Comparison of ENCODE assay signal across 29 cellular contexts in the genomic region with DNA sequence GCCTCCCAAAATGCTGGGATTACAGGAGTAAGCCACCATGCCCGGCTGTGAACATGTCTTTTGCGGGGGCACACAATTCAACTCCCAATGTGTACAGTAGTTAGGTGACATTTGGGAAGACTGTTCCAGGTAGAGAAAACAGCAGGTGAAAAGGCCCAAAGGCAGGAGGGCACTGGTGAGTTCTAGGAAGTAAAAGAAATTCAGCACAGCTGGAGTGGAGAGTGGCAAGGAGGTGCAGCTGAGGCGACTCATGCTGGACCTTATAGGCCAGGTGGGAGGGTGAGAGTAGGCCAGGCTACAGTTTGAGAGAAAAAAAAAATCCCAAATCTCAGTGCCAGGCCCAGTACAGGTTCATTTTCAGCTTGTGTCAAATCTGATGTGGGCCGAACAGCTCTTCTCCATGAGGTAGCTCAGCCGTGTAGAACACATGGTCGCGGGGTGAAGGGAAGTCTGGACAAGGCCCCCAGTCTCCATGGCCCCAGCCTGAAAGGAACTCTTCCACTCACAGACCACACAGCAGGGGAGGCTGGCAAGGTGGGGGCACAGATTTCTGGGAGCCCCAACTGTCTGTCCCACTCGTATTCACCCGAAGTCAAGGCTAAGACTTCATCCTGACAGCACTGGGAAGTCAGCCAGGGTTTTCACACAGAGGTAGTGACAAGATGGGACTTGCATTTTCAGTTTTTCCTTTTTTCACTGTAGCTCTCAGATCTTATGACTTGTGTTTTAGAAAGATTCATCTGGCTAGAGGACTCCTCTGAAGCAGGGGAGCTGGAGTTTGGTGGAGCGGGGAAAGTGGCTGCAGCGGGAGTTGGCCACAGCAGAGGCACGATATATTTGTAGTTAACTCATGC. TPM values are rescaled to one million over a fixed set of nuclear protein-coding genes. Genes with fewer than 3 reads are reported as not detected.
DNase-seq lines count a peak whose midpoint lies in the region; ATAC-seq, FAIRE-seq and TF ChIP-seq lines count a peak whose summit lies in the region.
"Had no signal": no experiment of that assay in that cellular context is flagged by ENCODE, and none has a peak within 500 bp of the region (broad histone marks: within the 10 kb centered on the region; RNA-seq: fewer than 3 reads in every experiment).

No MANE protein-coding gene starts in this region.

- no peak overlapping the region for H3K4me3 Mint-ChIP-seq in activated T-cell treated with anti-CD3 and anti-CD28 coated beads, Interleukin-2, amount 50 U/mL, for 24 hours
- H3K4me3 Mint-ChIP-seq in astrocyte (ENCODE audit: unreplicated experiment) = no peak overlapping the region
- H3K4me3 Mint-ChIP-seq: activated naive CD8-positive, alpha-beta T cell treated with anti-CD3 and anti-CD28 coated beads, Interleukin-2, amount 10 ng/mL, durations not matched to agents 7 days and 5 days had no signal

- 48% methylated on average over 12 of the region's 12 CpGs for WGBS in prostate gland

- no peaks in the 10 kb centered on the region for H4K20me1 ChIP-seq in astrocyte (ENCODE audit: insufficient read depth, low read length)

- peak; percentile 17 for DNase-seq in activated T-cell treated with anti-CD3 and anti-CD28 coated beads, Interleukin-2, amount 50 U/mL, for 24 hours
- DNase-seq in activated T-cell treated with anti-CD3 and anti-CD28 coated beads for 4 hours = no peak
- no peak for DNase-seq in astrocyte (ENCODE audit: low read depth)
- DNase-seq in foreskin keratinocyte = peak; percentile 49 to 71
- peak; percentile 57 for DNase-seq in prostate gland (ENCODE audit: low spot score)
- no peak for DNase-seq in hepatic stellate cell (ENCODE audit: low spot score)
- no peak for DNase-seq in stimulated activated CD4-positive, alpha-beta T cell treated with anti-CD3 and anti-CD28 coated beads, Interleukin-12 subunit alpha, Interleukin-12 subunit beta, amount 100 ng/mL, for 4 hours
- DNase-seq: 8988T; activated CD4-positive, alpha-beta T cell treated with anti-CD3 and anti-CD28 coated beads, Interleukin-2, amount 50 U/mL, for 4 hours; activated naive CD8-positive, alpha-beta T cell treated with anti-CD3 and anti-CD28 coated beads, Interleukin-2, amount 10 ng/mL, durations not matched to agents 7 days and 5 days; Calu3; GOT3; heart left ventricle; IMR-90; NCI-H1048; NCI-H1930; NCI-H2227 treated with DMSO at 0.1 percent for 48 hours; nucleus accumbens; stimulated activated naive CD8-positive, alpha-beta T cell treated with anti-CD3 and anti-CD28 coated beads, Interleukin-15, Interleukin-2, amounts not matched to agents 100 U/mL and 50 U/mL, for 24 hours had no signal

- H3K4me1 Mint-ChIP-seq in activated T-cell treated with anti-CD3 and anti-CD28 coated beads, Interleukin-2, amount 50 U/mL, for 24 hours (ENCODE audit: low read depth) = peaks cover 6% of the 10 kb centered on the region
- H3K4me1 Mint-ChIP-seq in astrocyte (ENCODE audit: low read depth, unreplicated experiment) = peaks cover 9% of the 10 kb centered on the region

- no peak overlapping the region for H3K27ac ChIP-seq in astrocyte (ENCODE audit: low read depth, low read length)
- no peak overlapping the region for H3K27ac ChIP-seq in foreskin keratinocyte
- no peak overlapping the region for H3K27ac ChIP-seq in prostate gland
- H3K27ac ChIP-seq: ascending aorta, heart left ventricle, thoracic aorta had no signal

- TF ChIP-seq POLR2A in prostate gland (IDR thresholded peaks at IDR 0.05) = no peak

- H3K27ac Mint-ChIP-seq in activated T-cell treated with anti-CD3 and anti-CD28 coated beads, Interleukin-2, amount 50 U/mL, for 24 hours = no peak overlapping the region
- peak overlapping the region; percentile 18 for H3K27ac Mint-ChIP-seq in astrocyte (ENCODE audit: unreplicated experiment)
- H3K27ac Mint-ChIP-seq: activated naive CD8-positive, alpha-beta T cell treated with anti-CD3 and anti-CD28 coated beads, Interleukin-2, amount 10 ng/mL, durations not matched to agents 7 days and 5 days had no signal

- H3K4me2 ChIP-seq in astrocyte (ENCODE audit: low read length) = no peak overlapping the region

- TF ChIP-seq CTCF in astrocyte (IDR thresholded peaks at IDR 0.05; ENCODE audit: insufficient read depth, low read depth, low read length) (no peak), foreskin keratinocyte (conservative IDR thresholded peaks at IDR 0.05) (no peak), prostate gland (IDR thresholded peaks at IDR 0.05) (no peak)

- no peaks in the 10 kb centered on the region for H3K36me3 ChIP-seq in astrocyte (ENCODE audit: insufficient read depth, low read length)
- H3K36me3 ChIP-seq in prostate gland = no peaks in the 10 kb centered on the region
- H3K36me3 ChIP-seq: ascending aorta, heart left ventricle, thoracic aorta had no signal

- peaks cover 2% of the 10 kb centered on the region for H3K27me3 Mint-ChIP-seq in activated T-cell treated with anti-CD3 and anti-CD28 coated beads, Interleukin-2, amount 50 U/mL, for 24 hours
- peaks cover 9% of the 10 kb centered on the region for H3K27me3 Mint-ChIP-seq in astrocyte (ENCODE audit: low read depth, unreplicated experiment)

- ATAC-seq in foreskin keratinocyte (peak; percentile 26), GM21360 (IDR thresholded peaks at IDR 0.05; ENCODE audit: unreplicated experiment) (no peak)
- ATAC-seq: heart left ventricle; Panc1; stimulated activated naive CD8-positive, alpha-beta T cell treated with anti-CD3 and anti-CD28 coated beads, Interleukin-15, Interleukin-2, amounts not matched to agents 100 U/mL and 50 U/mL, for 24 hours had no signal

- H3K4me3 ChIP-seq in astrocyte (ENCODE audit: insufficient read depth, low read depth, low read length) = no peak overlapping the region
- no peak overlapping the region for H3K4me3 ChIP-seq in prostate gland
- H3K4me3 ChIP-seq: ascending aorta, heart left ventricle, thoracic aorta had no signal

- H3K79me2 ChIP-seq in astrocyte (ENCODE audit: insufficient read depth, low read length) = peaks cover 9% of the 10 kb centered on the region

- no peak for FAIRE-seq in astrocyte (lab: Jason Lieb, UNC)

- H3K9me3 ChIP-seq in astrocyte (ENCODE audit: insufficient read depth, low read depth, low read length) (no peaks in the 10 kb centered on the region), prostate gland (no peaks in the 10 kb centered on the region)
- H3K9me3 ChIP-seq: ascending aorta, heart left ventricle, thoracic aorta had no signal

- H3K9me3 Mint-ChIP-seq in activated T-cell treated with anti-CD3 and anti-CD28 coated beads, Interleukin-2, amount 50 U/mL, for 24 hours = no peaks in the 10 kb centered on the region
- no peaks in the 10 kb centered on the region for H3K9me3 Mint-ChIP-seq in astrocyte (ENCODE audit: unreplicated experiment)
- H3K9me3 Mint-ChIP-seq: activated naive CD8-positive, alpha-beta T cell treated with anti-CD3 and anti-CD28 coated beads, Interleukin-2, amount 10 ng/mL, durations not matched to agents 7 days and 5 days had no signal

- peaks cover 4% of the 10 kb centered on the region for H3K36me3 Mint-ChIP-seq in activated T-cell treated with anti-CD3 and anti-CD28 coated beads, Interleukin-2, amount 50 U/mL, for 24 hours (ENCODE audit: low read depth)
- no peaks in the 10 kb centered on the region for H3K36me3 Mint-ChIP-seq in astrocyte (ENCODE audit: low read depth, unreplicated experiment)

- peaks cover 8% of the 10 kb centered on the region for H3K4me1 ChIP-seq in astrocyte (ENCODE audit: insufficient read depth, low read length)
- peaks cover 12% of the 10 kb centered on the region for H3K4me1 ChIP-seq in foreskin keratinocyte
- H3K4me1 ChIP-seq in prostate gland (replicated peaks) = no peaks in the 10 kb centered on the region
- H3K4me1 ChIP-seq: ascending aorta had no signal

- H2AFZ ChIP-seq in astrocyte (ENCODE audit: low read depth, low read length) = no peak overlapping the region

- H3K27me3 ChIP-seq in astrocyte (ENCODE audit: insufficient read depth, low read length) (peaks cover 2% of the 10 kb centered on the region), foreskin keratinocyte (no peaks in the 10 kb centered on the region), prostate gland (replicated peaks; ENCODE audit: insufficient read depth) (no peaks in the 10 kb centered on the region)
- H3K27me3 ChIP-seq: ascending aorta, heart left ventricle had no signal

- H3K9ac ChIP-seq in astrocyte (ENCODE audit: low read length) = no peak overlapping the region

- intact Hi-C loops in prostate gland (cut with DNase I) = no loop called here

RNA-seq across cellular contexts. Expression of gene HNRNPAB, which starts 4.5 kb away (rescaled TPM):
- total RNA-seq in astrocyte (184 and 199 TPM in 2 replicates), foreskin keratinocyte (140 and 167 TPM in 2 replicates), prostate gland (100 to 1,000 TPM in 1 of 2 donors, 10 to 100 TPM in 1; 73.1 to 104 TPM)
- 208 and 251 TPM in 2 replicates for polyA plus RNA-seq in foreskin keratinocyte

RNA-seq across cellular contexts. Expression of gene GMCL2, which starts 12.6 kb away (rescaled TPM):
- total RNA-seq in astrocyte (not detected in 2 replicates), foreskin keratinocyte (not detected in 2 replicates), prostate gland (1 to 10 TPM in 1 of 2 donors, not detected in 1; 2.8 TPM)
- polyA plus RNA-seq in foreskin keratinocyte = not detected in 2 replicates
- total RNA-seq: activated naive CD8-positive, alpha-beta T cell treated with anti-CD3 and anti-CD28 coated beads, Interleukin-2, amount 10 ng/mL, durations not matched to agents 7 days and 5 days; ascending aorta; Calu3; chondrocyte; epithelial cell of proximal tubule; fibroblast of villous mesenchyme; heart left ventricle; IMR-90; myocyte; skeletal muscle tissue; T-helper 1 cell treated with Interleukin-12 subunit alpha and Interleukin-12 subunit beta and Interleukin-4 antibody, amounts not matched to agents 30 ng/mL and 1 ng/mL, for 36 hours; thoracic aorta had no signal
- polyA plus RNA-seq: heart left ventricle, IMR-90 had no signal

RNA-seq across cellular contexts. Expression of gene PHYKPL, which starts 32.8 kb away (rescaled TPM):
- total RNA-seq in astrocyte = 26.5 and 27.5 TPM in 2 replicates
- total RNA-seq in foreskin keratinocyte = 11.4 and 14.9 TPM in 2 replicates
- polyA plus RNA-seq in foreskin keratinocyte = 8.9 and 10.9 TPM in 2 replicates
- 100 to 1,000 TPM in 1 of 2 donors, 10 to 100 TPM in 1; 43.4 to 135 TPM for total RNA-seq in prostate gland

RNA-seq across cellular contexts. Expression of gene NHP2, which starts 46.1 kb away (rescaled TPM):
- total RNA-seq in astrocyte (135 and 149 TPM in 2 replicates), foreskin keratinocyte (187 and 215 TPM in 2 replicates), prostate gland (100 to 1,000 TPM; 270 to 284 TPM)
- polyA plus RNA-seq in foreskin keratinocyte = 339 and 347 TPM in 2 replicates

Comparison
In these comparisons a context has a peak if more than half of its experiments do, and no peak if none do; other contexts are left out.
1. DNase-seq: peak in activated T-cell treated with anti-CD3 and anti-CD28 coated beads, Interleukin-2, amount 50 U/mL, for 24 hours (single experiment), foreskin keratinocyte (2 of 2) and prostate gland (single experiment); none in activated T-cell treated with anti-CD3 and anti-CD28 coated beads for 4 hours (single experiment), astrocyte (single experiment), hepatic stellate cell (single experiment) and stimulated activated CD4-positive, alpha-beta T cell treated with anti-CD3 and anti-CD28 coated beads, Interleukin-12 subunit alpha, Interleukin-12 subunit beta, amount 100 ng/mL, for 4 hours (single experiment).